19 cellular contexts compared by ENCODE assay signal in genomic region chr1:234324668-234325225, GRCh38.
"Had no signal": no experiment of that assay in that cellular context is flagged by ENCODE, and none has a peak within 500 bp of the region (broad histone marks: within the 10 kb centered on the region; RNA-seq: fewer than 3 reads in every experiment).

No MANE protein-coding gene starts in this region.

- ATAC-seq: left lung; stimulated activated naive CD8-positive, alpha-beta T cell treated with anti-CD3 and anti-CD28 coated beads, Interleukin-15, Interleukin-2, amounts not matched to agents 100 U/mL and 50 U/mL, for 24 hours had no signal

- H3K36me3 Mint-ChIP-seq: activated naive CD4-positive, alpha-beta T cell treated with anti-CD3 and anti-CD28 coated beads, Interleukin-2, amount 50 U/mL, for 24 hours; neural progenitor cell had no signal

- DNase-seq: activated CD4-positive, alpha-beta T cell treated with anti-CD3 and anti-CD28 coated beads for 1 hour; activated CD8-positive, alpha-beta memory T cell treated with anti-CD3 and anti-CD28 coated beads for 24 hours; activated gamma-delta T cell; cerebellar nuclear complex; cortex of kidney; effector CD4-positive, alpha-beta T cell; hypothalamus; islet precursor cell; left lung; midbrain; stimulated activated naive CD8-positive, alpha-beta T cell treated with anti-CD3 and anti-CD28 coated beads, Interleukin-15, Interleukin-2, amounts not matched to agents 100 U/mL and 50 U/mL, for 24 hours; substantia nigra; transverse colon; uterus; WERI-Rb-1 had no signal

- H3K4me3 ChIP-seq: left lung, neural progenitor cell, prostate gland, right atrium auricular region, transverse colon, uterus had no signal

- H3K4me3 Mint-ChIP-seq: neural progenitor cell had no signal

- H3K9me3 Mint-ChIP-seq: activated naive CD4-positive, alpha-beta T cell treated with anti-CD3 and anti-CD28 coated beads, Interleukin-2, amount 50 U/mL, for 24 hours; neural progenitor cell had no signal

- H3K4me1 ChIP-seq: prostate gland, uterus had no signal

- H3K27me3 Mint-ChIP-seq: activated naive CD4-positive, alpha-beta T cell treated with anti-CD3 and anti-CD28 coated beads, Interleukin-2, amount 50 U/mL, for 24 hours had no signal

- H3K9me3 ChIP-seq: left lung, prostate gland, right atrium auricular region, transverse colon, uterus had no signal

- H3K27ac ChIP-seq: left lung, neural progenitor cell, prostate gland, right atrium auricular region, transverse colon, uterus, WERI-Rb-1 had no signal

- H3K27ac Mint-ChIP-seq: neural progenitor cell had no signal

- H3K36me3 ChIP-seq: left lung, neural progenitor cell, prostate gland, right atrium auricular region, transverse colon, uterus, WERI-Rb-1 had no signal

- H3K27me3 ChIP-seq: uterus had no signal
